ENCODE assay signal across 1 cellular context in genomic region chr2:42052702-42053481, GRCh38.
TF ChIP-seq lines count a peak whose summit lies in the region.

No MANE protein-coding gene starts in this region.

TF ChIP-seq in HepG2, 621 proteins besides CTCF, POLR2A, EP300 and RAD21 (continued from another document and continues in another):
- TF ChIP-seq PAXIP1 (CRISPR knock-in tag; conservative IDR thresholded peaks at IDR 0.05) (no peak), ZNF235 (CRISPR knock-in tag; IDR thresholded peaks at IDR 0.05; ENCODE audit: borderline replicate concordance) (no peak), MIER2 (CRISPR knock-in tag; IDR thresholded peaks at IDR 0.05) (no peak), ZNF24 (IDR thresholded peaks at IDR 0.05) (no peak), NFKBIZ (CRISPR knock-in tag; IDR thresholded peaks at IDR 0.05) (no peak), AHR (CRISPR knock-in tag; IDR thresholded peaks at IDR 0.05) (0 out of 2 replicates have a peak, but pooled peaks have one; percentile 2), ZMYM3 (CRISPR knock-in tag; IDR thresholded peaks at IDR 0.05) (peak; percentile 63), JDP2 (CRISPR knock-in tag; IDR thresholded peaks at IDR 0.05; ENCODE audit: borderline replicate concordance) (no peak), TCF7L2 (IDR thresholded peaks at IDR 0.05; ENCODE audit: low read depth, low read length) (no peak), EHMT2 (IDR thresholded peaks at IDR 0.05; ENCODE audit: borderline replicate concordance, low read depth, low read length) (no peak), ZNF558 (CRISPR knock-in tag; IDR thresholded peaks at IDR 0.05; ENCODE audit: borderline replicate concordance) (no peak), RBFOX2 (IDR thresholded peaks at IDR 0.05; ENCODE audit: low read depth, low read length) (no peak), ZNF800 (CRISPR knock-in tag; IDR thresholded peaks at IDR 0.05) (no peak), BHLHE40 (IDR thresholded peaks at IDR 0.05; ENCODE audit: low read length) (no peak), ZNF570 (CRISPR knock-in tag; IDR thresholded peaks at IDR 0.05; ENCODE audit: borderline replicate concordance) (no peak), KMT2A (CRISPR knock-in tag; IDR thresholded peaks at IDR 0.05) (0 out of 2 replicates have a peak, but pooled peaks have one; percentile 8), MXD3 (CRISPR knock-in tag; IDR thresholded peaks at IDR 0.05) (no peak), NFYB (CRISPR knock-in tag; IDR thresholded peaks at IDR 0.05) (no peak), ZNF589 (CRISPR knock-in tag; conservative IDR thresholded peaks at IDR 0.05) (no peak), ZNF337 (CRISPR knock-in tag; IDR thresholded peaks at IDR 0.05; ENCODE audit: borderline replicate concordance, low read depth) (no peak), ATM (IDR thresholded peaks at IDR 0.05; ENCODE audit: borderline replicate concordance) (no peak), JUND (CRISPR knock-in tag; IDR thresholded peaks at IDR 0.05) (peak; percentile 5; the same call in 1 of the 2 replicates), TRIM24 (CRISPR knock-in tag; IDR thresholded peaks at IDR 0.05) (no peak), ZNF484 (CRISPR knock-in tag; IDR thresholded peaks at IDR 0.05; ENCODE audit: borderline replicate concordance, low read depth) (no peak), SAFB2 (CRISPR knock-in tag; IDR thresholded peaks at IDR 0.05; ENCODE audit: borderline replicate concordance, low read depth) (no peak), ZNF383 (CRISPR knock-in tag; IDR thresholded peaks at IDR 0.05; ENCODE audit: borderline replicate concordance) (no peak), ZEB1 (IDR thresholded peaks at IDR 0.05; ENCODE audit: insufficient replicate concordance, low read depth) (no peak), POLR2G (IDR thresholded peaks at IDR 0.05; ENCODE audit: low read depth, low read length) (0 out of 2 replicates have a peak, but pooled peaks have one; percentile 21), CEBPG (CRISPR knock-in tag; IDR thresholded peaks at IDR 0.05) (no peak)
- TF ChIP-seq, protein P1, sequence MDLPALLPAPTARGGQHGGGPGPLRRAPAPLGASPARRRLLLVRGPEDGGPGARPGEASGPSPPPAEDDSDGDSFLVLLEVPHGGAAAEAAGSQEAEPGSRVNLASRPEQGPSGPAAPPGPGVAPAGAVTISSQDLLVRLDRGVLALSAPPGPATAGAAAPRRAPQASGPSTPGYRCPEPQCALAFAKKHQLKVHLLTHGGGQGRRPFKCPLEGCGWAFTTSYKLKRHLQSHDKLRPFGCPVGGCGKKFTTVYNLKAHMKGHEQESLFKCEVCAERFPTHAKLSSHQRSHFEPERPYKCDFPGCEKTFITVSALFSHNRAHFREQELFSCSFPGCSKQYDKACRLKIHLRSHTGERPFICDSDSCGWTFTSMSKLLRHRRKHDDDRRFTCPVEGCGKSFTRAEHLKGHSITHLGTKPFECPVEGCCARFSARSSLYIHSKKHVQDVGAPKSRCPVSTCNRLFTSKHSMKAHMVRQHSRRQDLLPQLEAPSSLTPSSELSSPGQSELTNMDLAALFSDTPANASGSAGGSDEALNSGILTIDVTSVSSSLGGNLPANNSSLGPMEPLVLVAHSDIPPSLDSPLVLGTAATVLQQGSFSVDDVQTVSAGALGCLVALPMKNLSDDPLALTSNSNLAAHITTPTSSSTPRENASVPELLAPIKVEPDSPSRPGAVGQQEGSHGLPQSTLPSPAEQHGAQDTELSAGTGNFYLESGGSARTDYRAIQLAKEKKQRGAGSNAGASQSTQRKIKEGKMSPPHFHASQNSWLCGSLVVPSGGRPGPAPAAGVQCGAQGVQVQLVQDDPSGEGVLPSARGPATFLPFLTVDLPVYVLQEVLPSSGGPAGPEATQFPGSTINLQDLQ (CRISPR knock-in tag; IDR thresholded peaks at IDR 0.05): no peak
- TF ChIP-seq, protein P2, sequence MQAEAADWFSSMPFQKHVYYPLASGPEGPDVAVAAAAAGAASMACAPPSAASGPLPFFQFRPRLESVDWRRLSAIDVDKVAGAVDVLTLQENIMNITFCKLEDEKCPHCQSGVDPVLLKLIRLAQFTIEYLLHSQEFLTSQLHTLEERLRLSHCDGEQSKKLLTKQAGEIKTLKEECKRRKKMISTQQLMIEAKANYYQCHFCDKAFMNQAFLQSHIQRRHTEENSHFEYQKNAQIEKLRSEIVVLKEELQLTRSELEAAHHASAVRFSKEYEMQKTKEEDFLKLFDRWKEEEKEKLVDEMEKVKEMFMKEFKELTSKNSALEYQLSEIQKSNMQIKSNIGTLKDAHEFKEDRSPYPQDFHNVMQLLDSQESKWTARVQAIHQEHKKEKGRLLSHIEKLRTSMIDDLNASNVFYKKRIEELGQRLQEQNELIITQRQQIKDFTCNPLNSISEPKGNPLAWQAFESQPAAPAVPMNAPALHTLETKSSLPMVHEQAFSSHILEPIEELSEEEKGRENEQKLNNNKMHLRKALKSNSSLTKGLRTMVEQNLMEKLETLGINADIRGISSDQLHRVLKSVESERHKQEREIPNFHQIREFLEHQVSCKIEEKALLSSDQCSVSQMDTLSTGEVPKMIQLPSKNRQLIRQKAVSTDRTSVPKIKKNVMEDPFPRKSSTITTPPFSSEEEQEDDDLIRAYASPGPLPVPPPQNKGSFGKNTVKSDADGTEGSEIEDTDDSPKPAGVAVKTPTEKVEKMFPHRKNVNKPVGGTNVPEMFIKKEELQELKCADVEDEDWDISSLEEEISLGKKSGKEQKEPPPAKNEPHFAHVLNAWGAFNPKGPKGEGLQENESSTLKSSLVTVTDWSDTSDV (CRISPR knock-in tag; IDR thresholded peaks at IDR 0.05): no peak
- TF ChIP-seq, protein P3, sequence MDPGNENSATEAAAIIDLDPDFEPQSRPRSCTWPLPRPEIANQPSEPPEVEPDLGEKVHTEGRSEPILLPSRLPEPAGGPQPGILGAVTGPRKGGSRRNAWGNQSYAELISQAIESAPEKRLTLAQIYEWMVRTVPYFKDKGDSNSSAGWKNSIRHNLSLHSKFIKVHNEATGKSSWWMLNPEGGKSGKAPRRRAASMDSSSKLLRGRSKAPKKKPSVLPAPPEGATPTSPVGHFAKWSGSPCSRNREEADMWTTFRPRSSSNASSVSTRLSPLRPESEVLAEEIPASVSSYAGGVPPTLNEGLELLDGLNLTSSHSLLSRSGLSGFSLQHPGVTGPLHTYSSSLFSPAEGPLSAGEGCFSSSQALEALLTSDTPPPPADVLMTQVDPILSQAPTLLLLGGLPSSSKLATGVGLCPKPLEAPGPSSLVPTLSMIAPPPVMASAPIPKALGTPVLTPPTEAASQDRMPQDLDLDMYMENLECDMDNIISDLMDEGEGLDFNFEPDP (CRISPR knock-in tag; conservative IDR thresholded peaks at IDR 0.05): no peak
- TF ChIP-seq, protein P4, sequence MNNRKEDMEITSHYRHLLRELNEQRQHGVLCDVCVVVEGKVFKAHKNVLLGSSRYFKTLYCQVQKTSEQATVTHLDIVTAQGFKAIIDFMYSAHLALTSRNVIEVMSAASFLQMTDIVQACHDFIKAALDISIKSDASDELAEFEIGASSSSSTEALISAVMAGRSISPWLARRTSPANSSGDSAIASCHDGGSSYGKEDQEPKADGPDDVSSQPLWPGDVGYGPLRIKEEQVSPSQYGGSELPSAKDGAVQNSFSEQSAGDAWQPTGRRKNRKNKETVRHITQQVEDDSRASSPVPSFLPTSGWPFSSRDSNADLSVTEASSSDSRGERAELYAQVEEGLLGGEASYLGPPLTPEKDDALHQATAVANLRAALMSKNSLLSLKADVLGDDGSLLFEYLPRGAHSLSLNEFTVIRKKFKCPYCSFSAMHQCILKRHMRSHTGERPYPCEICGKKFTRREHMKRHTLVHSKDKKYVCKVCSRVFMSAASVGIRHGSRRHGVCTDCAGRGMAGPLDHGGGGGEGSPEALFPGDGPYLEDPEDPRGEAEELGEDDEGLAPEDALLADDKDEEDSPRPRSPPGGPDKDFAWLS (CRISPR knock-in tag; IDR thresholded peaks at IDR 0.05; ENCODE audit: borderline replicate concordance): no peak
- TF ChIP-seq, protein P5, sequence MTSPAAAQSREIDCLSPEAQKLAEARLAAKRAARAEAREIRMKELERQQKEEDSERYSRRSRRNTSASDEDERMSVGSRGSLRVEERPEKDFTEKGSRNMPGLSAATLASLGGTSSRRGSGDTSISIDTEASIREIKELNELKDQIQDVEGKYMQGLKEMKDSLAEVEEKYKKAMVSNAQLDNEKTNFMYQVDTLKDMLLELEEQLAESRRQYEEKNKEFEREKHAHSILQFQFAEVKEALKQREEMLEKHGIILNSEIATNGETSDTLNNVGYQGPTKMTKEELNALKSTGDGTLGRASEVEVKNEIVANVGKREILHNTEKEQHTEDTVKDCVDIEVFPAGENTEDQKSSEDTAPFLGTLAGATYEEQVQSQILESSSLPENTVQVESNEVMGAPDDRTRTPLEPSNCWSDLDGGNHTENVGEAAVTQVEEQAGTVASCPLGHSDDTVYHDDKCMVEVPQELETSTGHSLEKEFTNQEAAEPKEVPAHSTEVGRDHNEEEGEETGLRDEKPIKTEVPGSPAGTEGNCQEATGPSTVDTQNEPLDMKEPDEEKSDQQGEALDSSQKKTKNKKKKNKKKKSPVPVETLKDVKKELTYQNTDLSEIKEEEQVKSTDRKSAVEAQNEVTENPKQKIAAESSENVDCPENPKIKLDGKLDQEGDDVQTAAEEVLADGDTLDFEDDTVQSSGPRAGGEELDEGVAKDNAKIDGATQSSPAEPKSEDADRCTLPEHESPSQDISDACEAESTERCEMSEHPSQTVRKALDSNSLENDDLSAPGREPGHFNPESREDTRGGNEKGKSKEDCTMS (CRISPR knock-in tag; conservative IDR thresholded peaks at IDR 0.05): no peak
- TF ChIP-seq, protein P6, sequence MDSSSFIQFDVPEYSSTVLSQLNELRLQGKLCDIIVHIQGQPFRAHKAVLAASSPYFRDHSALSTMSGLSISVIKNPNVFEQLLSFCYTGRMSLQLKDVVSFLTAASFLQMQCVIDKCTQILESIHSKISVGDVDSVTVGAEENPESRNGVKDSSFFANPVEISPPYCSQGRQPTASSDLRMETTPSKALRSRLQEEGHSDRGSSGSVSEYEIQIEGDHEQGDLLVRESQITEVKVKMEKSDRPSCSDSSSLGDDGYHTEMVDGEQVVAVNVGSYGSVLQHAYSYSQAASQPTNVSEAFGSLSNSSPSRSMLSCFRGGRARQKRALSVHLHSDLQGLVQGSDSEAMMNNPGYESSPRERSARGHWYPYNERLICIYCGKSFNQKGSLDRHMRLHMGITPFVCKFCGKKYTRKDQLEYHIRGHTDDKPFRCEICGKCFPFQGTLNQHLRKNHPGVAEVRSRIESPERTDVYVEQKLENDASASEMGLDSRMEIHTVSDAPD (CRISPR knock-in tag; IDR thresholded peaks at IDR 0.05): no peak
- TF ChIP-seq, protein P7, sequence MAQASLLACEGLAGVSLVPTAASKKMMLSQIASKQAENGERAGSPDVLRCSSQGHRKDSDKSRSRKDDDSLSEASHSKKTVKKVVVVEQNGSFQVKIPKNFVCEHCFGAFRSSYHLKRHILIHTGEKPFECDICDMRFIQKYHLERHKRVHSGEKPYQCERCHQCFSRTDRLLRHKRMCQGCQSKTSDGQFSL (CRISPR knock-in tag; IDR thresholded peaks at IDR 0.05): no peak
- TF ChIP-seq, protein P8, sequence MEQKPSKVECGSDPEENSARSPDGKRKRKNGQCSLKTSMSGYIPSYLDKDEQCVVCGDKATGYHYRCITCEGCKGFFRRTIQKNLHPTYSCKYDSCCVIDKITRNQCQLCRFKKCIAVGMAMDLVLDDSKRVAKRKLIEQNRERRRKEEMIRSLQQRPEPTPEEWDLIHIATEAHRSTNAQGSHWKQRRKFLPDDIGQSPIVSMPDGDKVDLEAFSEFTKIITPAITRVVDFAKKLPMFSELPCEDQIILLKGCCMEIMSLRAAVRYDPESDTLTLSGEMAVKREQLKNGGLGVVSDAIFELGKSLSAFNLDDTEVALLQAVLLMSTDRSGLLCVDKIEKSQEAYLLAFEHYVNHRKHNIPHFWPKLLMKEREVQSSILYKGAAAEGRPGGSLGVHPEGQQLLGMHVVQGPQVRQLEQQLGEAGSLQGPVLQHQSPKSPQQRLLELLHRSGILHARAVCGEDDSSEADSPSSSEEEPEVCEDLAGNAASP (CRISPR knock-in tag; IDR thresholded peaks at IDR 0.05; ENCODE audit: borderline replicate concordance): no peak
